In genomic region chr2:241771286-241772062, GRCh38 we compare ENCODE assay signal across 1 cellular context.
A peak's percentile ranks its signal among the peaks of the same experiment; 100 is the strongest.
TF ChIP-seq lines count a peak whose summit lies in the region.

No MANE protein-coding gene starts in this region.

TF ChIP-seq in HEK293, 187 proteins besides CTCF, POLR2A, EP300 and RAD21 (continued from another document):
- TF ChIP-seq ZNF600 (tag by site-specific recombination; IDR thresholded peaks at IDR 0.05) (peak; percentile 40; the same call in 1 of the 2 replicates), ZIC2 (tag by site-specific recombination; IDR thresholded peaks at IDR 0.05) (0 out of 2 replicates have a peak, but pooled peaks have one; percentile 21), ZNF596 (tag by site-specific recombination; IDR thresholded peaks at IDR 0.05) (no peak), IKZF3 (tag by site-specific recombination; IDR thresholded peaks at IDR 0.05) (0 out of 2 replicates have a peak, but pooled peaks have one; percentile 15), ZNF239 (tag by site-specific recombination; IDR thresholded peaks at IDR 0.05) (peak; percentile 97), ZNF677 (tag by site-specific recombination; IDR thresholded peaks at IDR 0.05) (no peak)
